ENCODE assay signal across 14 cellular contexts in the genomic region with DNA sequence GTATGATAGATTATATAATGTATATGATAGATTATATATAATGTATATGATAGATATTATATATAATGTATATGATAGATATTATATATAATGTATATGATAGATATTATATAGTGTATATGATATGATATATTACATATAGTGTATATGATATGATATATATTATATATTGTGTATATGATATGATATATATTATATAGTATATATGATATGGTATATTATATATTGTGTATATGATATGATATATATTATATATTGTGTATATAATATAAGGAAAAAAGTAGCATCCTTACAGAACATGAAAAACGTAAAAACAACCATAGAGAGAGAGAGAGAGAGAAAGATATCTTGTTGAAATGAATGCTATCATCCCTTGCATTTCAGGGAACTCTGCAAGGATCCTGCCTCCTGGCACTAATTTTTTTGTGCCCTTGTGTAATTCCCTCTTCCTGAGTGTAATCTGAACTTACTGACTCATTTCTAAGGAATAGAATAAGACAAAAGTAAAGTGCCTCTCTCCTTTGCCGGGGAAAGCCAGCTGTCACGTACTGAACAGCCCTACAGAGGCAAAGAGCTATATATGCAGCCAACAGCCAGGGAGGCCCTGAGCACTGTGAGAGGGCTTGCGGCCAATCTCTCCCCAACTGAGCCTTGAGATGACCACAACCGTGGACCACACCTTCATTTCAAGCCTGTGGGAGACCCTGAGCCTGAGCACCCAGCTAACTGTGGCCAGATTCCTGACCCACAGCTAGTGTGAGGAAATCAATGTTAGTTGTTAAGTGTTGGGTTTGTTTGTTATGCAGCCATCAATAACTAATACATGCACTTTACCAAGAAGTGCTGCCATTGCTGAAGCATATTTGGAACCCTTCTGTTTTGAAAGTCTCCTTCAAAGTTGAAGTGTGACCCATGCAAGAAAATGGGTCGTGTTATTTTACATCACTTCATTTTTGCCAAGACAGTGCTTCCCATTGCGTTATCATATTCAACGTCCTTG.
DNase-seq lines count a peak whose midpoint lies in the region; ATAC-seq and TF ChIP-seq lines count a peak whose summit lies in the region.
"Had no signal": no experiment of that assay in that cellular context is flagged by ENCODE, and none has a peak within 500 bp of the region (broad histone marks: within the 10 kb centered on the region; RNA-seq: fewer than 3 reads in every experiment).

No MANE protein-coding gene starts in this region.

- DNase-seq in ELR (ENCODE audit: low read depth) (peak; percentile 50), NCI-H2196 (lab: John Stamatoyannopoulos, UW; ENCODE audit: unreplicated experiment) (peak; percentile 18), chondrocyte (ENCODE audit: low spot score) (peak; percentile 34), renal cortical epithelial cell (ENCODE audit: low read depth) (peak; percentile 40), D341Med (ENCODE audit: low spot score) (no peak), pons (ENCODE audit: low spot score) (no peak)
- DNase-seq: activated CD8-positive, alpha-beta T cell treated with anti-CD3 and anti-CD28 coated beads for 36 hours; activated naive CD4-positive, alpha-beta T cell treated with anti-CD3 and anti-CD28 coated beads, Interleukin-2, amount 50 U/mL, for 16 hours; DMS153; hypothalamus; NCI-H1105 treated with DMSO at 0.1 percent for 48 hours; stimulated activated CD4-positive, alpha-beta T cell treated with anti-CD3 and anti-CD28 coated beads, Interleukin-4, amount 100 ng/mL, for 4 hours; T-helper 2 cell had no signal

- H3K27me3 Mint-ChIP-seq in chondrocyte (ENCODE audit: low read depth): no peaks in the 10 kb centered on the region
- H3K27me3 Mint-ChIP-seq: activated CD8-positive, alpha-beta T cell treated with anti-CD3 and anti-CD28 coated beads for 36 hours had no signal

- no peaks in the 10 kb centered on the region for H3K9me3 Mint-ChIP-seq in chondrocyte (ENCODE audit: low read depth)
- H3K9me3 Mint-ChIP-seq: activated CD8-positive, alpha-beta T cell treated with anti-CD3 and anti-CD28 coated beads for 36 hours had no signal

- H3K27ac Mint-ChIP-seq in chondrocyte (ENCODE audit: unreplicated experiment): peak overlapping the region; percentile 51
- H3K27ac Mint-ChIP-seq: activated CD8-positive, alpha-beta T cell treated with anti-CD3 and anti-CD28 coated beads for 36 hours had no signal

- no peak overlapping the region for H3K4me3 Mint-ChIP-seq in chondrocyte (ENCODE audit: unreplicated experiment)
- H3K4me3 Mint-ChIP-seq: activated CD8-positive, alpha-beta T cell treated with anti-CD3 and anti-CD28 coated beads for 36 hours had no signal

- no peak for ATAC-seq in GM21526 (IDR thresholded peaks at IDR 0.05; ENCODE audit: low FRiP score, unreplicated experiment)
- ATAC-seq: activated CD8-positive, alpha-beta T cell treated with anti-CD3 and anti-CD28 coated beads for 36 hours had no signal

- H3K4me1 Mint-ChIP-seq in chondrocyte (ENCODE audit: low read depth): peaks cover 12% of the 10 kb centered on the region

- H3K36me3 Mint-ChIP-seq in chondrocyte (ENCODE audit: low read depth): no peaks in the 10 kb centered on the region

- TF ChIP-seq CTCF in chondrocyte (IDR thresholded peaks at IDR 0.05): no peak

Comparison
In these comparisons a context has a peak if more than half of its experiments do, and no peak if none do; other contexts are left out.
1. DNase-seq: peak in ELR (single experiment), NCI-H2196 (single experiment), chondrocyte (single experiment) and renal cortical epithelial cell (single experiment); none in D341Med (single experiment) and pons (single experiment).